In genomic region chr5:38119836-38120235, GRCh38 we compare ENCODE assay signal across 8 cellular contexts.
"Had no signal": no experiment of that assay in that cellular context is flagged by ENCODE, and none has a peak within 500 bp of the region (broad histone marks: within the 10 kb centered on the region; RNA-seq: fewer than 3 reads in every experiment).

No MANE protein-coding gene starts in this region.

- H3K9me3 Mint-ChIP-seq: HFFc6 had no signal

- H3K27ac Mint-ChIP-seq: HFFc6 had no signal

- H3K9me3 ChIP-seq: HAP-1 had no signal

- H3K4me3 Mint-ChIP-seq: HFFc6 had no signal

- DNase-seq: GOT3, H7, HFFc6, IMR-90, KG1 had no signal

- H3K4me3 ChIP-seq: HAP-1, K562 had no signal

- H3K4me1 ChIP-seq: HAP-1 had no signal

- ATAC-seq: HCT116, K562 had no signal

- H3K36me3 ChIP-seq: HAP-1 had no signal
